ENCODE assay signal across 22 cellular contexts in the genomic region with DNA sequence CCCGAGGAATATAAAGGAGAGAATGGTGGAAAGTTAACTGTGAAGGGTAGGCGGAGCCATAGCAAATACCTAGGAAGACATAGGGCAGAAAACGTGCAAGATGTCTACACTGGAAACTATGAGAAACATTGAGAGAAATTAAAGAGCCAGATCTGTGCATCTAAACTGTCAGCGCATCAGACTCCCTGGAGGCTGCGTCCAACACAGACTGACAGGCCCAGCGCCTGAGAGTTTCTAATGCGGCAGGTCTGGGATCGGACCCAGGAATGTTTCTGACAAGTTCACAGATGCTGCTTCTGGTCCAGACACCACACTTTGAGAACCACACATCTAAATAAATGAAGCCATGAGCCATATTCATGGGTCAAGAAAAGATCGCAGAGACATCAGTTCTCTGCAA. TPM values are rescaled to one million over a fixed set of nuclear protein-coding genes. Genes with fewer than 3 reads are reported as not detected.
A peak's percentile ranks its signal among the peaks of the same experiment; 100 is the strongest.
DNase-seq lines count a peak whose midpoint lies in the region; ATAC-seq and TF ChIP-seq lines count a peak whose summit lies in the region.
"Had no signal": no experiment of that assay in that cellular context is flagged by ENCODE, and none has a peak within 500 bp of the region (broad histone marks: within the 10 kb centered on the region; RNA-seq: fewer than 3 reads in every experiment).

No MANE protein-coding gene starts in this region.

- no peaks in the 10 kb centered on the region for H3K9me3 ChIP-seq in heart right ventricle
- no peaks in the 10 kb centered on the region for H3K9me3 ChIP-seq in T-helper 17 cell (ENCODE audit: control insufficient read depth, low read length, poor library complexity, severe bottlenecking)
- H3K9me3 ChIP-seq in sigmoid colon: no peaks in the 10 kb centered on the region
- H3K9me3 ChIP-seq: A549, BLaER1, Caco-2 had no signal

- CTCF ChIA-PET in WTC11 (lab: Charles Lee): interaction anchor here (1.9 kb wide), 1 partner anchor 8 kb away, joined by 10 read pairs; no protein-coding TSS in a partner anchor

- peaks cover 3% of the 10 kb centered on the region for H3K36me3 Mint-ChIP-seq in T-helper 17 cell (ENCODE audit: low read depth)
- H3K36me3 Mint-ChIP-seq in stimulated activated effector memory CD8-positive, alpha-beta T cell treated with anti-CD3 and anti-CD28 coated beads, Interleukin-12 subunit alpha, Interleukin-12 subunit beta, amount 100 ng/mL, for 72 hours: no peaks in the 10 kb centered on the region
- H3K36me3 Mint-ChIP-seq in WTC11: no peaks in the 10 kb centered on the region
- H3K36me3 Mint-ChIP-seq: CD4-positive, alpha-beta memory T cell had no signal

- TF ChIP-seq EP300 in sigmoid colon (IDR thresholded peaks at IDR 0.05): no peak

- peak overlapping the region; percentile 93 for H3K27ac Mint-ChIP-seq in T-helper 17 cell
- H3K27ac Mint-ChIP-seq in stimulated activated effector memory CD8-positive, alpha-beta T cell treated with anti-CD3 and anti-CD28 coated beads, Interleukin-12 subunit alpha, Interleukin-12 subunit beta, amount 100 ng/mL, for 72 hours: no peak overlapping the region
- no peak overlapping the region for H3K27ac Mint-ChIP-seq in WTC11
- H3K27ac Mint-ChIP-seq: HFFc6 had no signal

- ATAC-seq in heart right ventricle (no peak), T-helper 17 cell (no peak), WTC11 (no peak)
- ATAC-seq in stimulated activated effector memory CD8-positive, alpha-beta T cell treated with anti-CD3 and anti-CD28 coated beads, Interleukin-12 subunit alpha, Interleukin-12 subunit beta, amount 100 ng/mL, for 72 hours: no peak
- ATAC-seq: A549, HCT116 had no signal

- H3K27me3 Mint-ChIP-seq in T-helper 17 cell: no peaks in the 10 kb centered on the region
- H3K27me3 Mint-ChIP-seq in WTC11 (ENCODE audit: low read depth): no peaks in the 10 kb centered on the region
- H3K27me3 Mint-ChIP-seq: CD4-positive, alpha-beta memory T cell had no signal

- TF ChIP-seq CTCF in heart right ventricle (IDR thresholded peaks at IDR 0.05): no peak
- TF ChIP-seq CTCF in sigmoid colon (IDR thresholded peaks at IDR 0.05): no peak
- TF ChIP-seq CTCF in WTC11 (IDR thresholded peaks at IDR 0.05): no peak

- 90 to 91% methylated on average over 9 of the region's 9 CpGs for WGBS in heart right ventricle, 2 donors
- 93% methylated on average over 9 of the region's 9 CpGs for WGBS in sigmoid colon, 2 donors

- H3K4me3 ChIP-seq in heart right ventricle: no peak overlapping the region
- H3K4me3 ChIP-seq in sigmoid colon: no peak overlapping the region
- H3K4me3 ChIP-seq: A549, BLaER1 had no signal

- intact Hi-C loops in cardiac septum (cut with DNase I) (no loop called here), heart right ventricle (cut with DNase I) (no loop called here), sigmoid colon (cut with DNase I) (no loop called here)

- H3K27ac ChIP-seq in heart right ventricle: no peak overlapping the region
- no peak overlapping the region for H3K27ac ChIP-seq in sigmoid colon
- H3K27ac ChIP-seq: 22Rv1, A549, BLaER1, HL-60 had no signal

- H3K4me3 Mint-ChIP-seq in T-helper 17 cell (peak overlapping the region; percentile 7), WTC11 (no peak overlapping the region)
- peak overlapping the region; percentile 1 for H3K4me3 Mint-ChIP-seq in stimulated activated effector memory CD8-positive, alpha-beta T cell treated with anti-CD3 and anti-CD28 coated beads, Interleukin-12 subunit alpha, Interleukin-12 subunit beta, amount 100 ng/mL, for 72 hours
- H3K4me3 Mint-ChIP-seq: CD14-positive monocyte, HFFc6 had no signal

- DNase-seq in cardiac septum (ENCODE audit: low spot score) (peak; percentile 55), heart right ventricle (no peak), T-helper 17 cell (no peak), mesenteric fat pad (ENCODE audit: low spot score) (peak; percentile 53), sigmoid colon (no peak), WTC11 (ENCODE audit: low spot score) (no peak), COR-L47 (lab: John Stamatoyannopoulos, UW) (no peak)
- no peak for DNase-seq in stimulated activated effector memory CD8-positive, alpha-beta T cell treated with anti-CD3 and anti-CD28 coated beads, Interleukin-12 subunit alpha, Interleukin-12 subunit beta, amount 100 ng/mL, for 72 hours (ENCODE audit: low spot score in 2 of 2)
- DNase-seq: CD4-positive, alpha-beta memory T cell; DMS79 treated with DMSO at 0.1 percent for 48 hours; GF-D8; GOT3; H7; HFFc6; IMR-90 had no signal

- H3K9me3 Mint-ChIP-seq in stimulated activated effector memory CD8-positive, alpha-beta T cell treated with anti-CD3 and anti-CD28 coated beads, Interleukin-12 subunit alpha, Interleukin-12 subunit beta, amount 100 ng/mL, for 72 hours: no peaks in the 10 kb centered on the region
- H3K9me3 Mint-ChIP-seq in WTC11: no peaks in the 10 kb centered on the region
- H3K9me3 Mint-ChIP-seq: CD14-positive monocyte; CD4-positive, alpha-beta memory T cell; HFFc6 had no signal

- H3K36me3 ChIP-seq in heart right ventricle (peaks cover 0 to 8% (median 0%) of the 10 kb centered on the region in 9 donors), sigmoid colon (no peaks in the 10 kb centered on the region)

- POLR2A ChIA-PET in WTC11 (lab: Charles Lee): no interaction called here

- H3K27me3 ChIP-seq in heart right ventricle (no peaks in the 10 kb centered on the region), sigmoid colon (no peaks in the 10 kb centered on the region)
- H3K27me3 ChIP-seq: BLaER1 had no signal

- no peaks in the 10 kb centered on the region for H3K4me1 ChIP-seq in heart right ventricle
- H3K4me1 ChIP-seq in sigmoid colon: no peaks in the 10 kb centered on the region
- H3K4me1 ChIP-seq: A549 had no signal

- peaks cover 25% of the 10 kb centered on the region for H3K4me1 Mint-ChIP-seq in T-helper 17 cell
- peaks cover 35% of the 10 kb centered on the region for H3K4me1 Mint-ChIP-seq in stimulated activated effector memory CD8-positive, alpha-beta T cell treated with anti-CD3 and anti-CD28 coated beads, Interleukin-12 subunit alpha, Interleukin-12 subunit beta, amount 100 ng/mL, for 72 hours
- H3K4me1 Mint-ChIP-seq in WTC11: peaks cover 6% of the 10 kb centered on the region

- TF ChIP-seq POLR2A in sigmoid colon (IDR thresholded peaks at IDR 0.05): no peak

TF ChIP-seq in WTC11, 78 proteins besides CTCF, POLR2A, EP300 and RAD21:
- TF ChIP-seq CREB1 (CRISPR knock-in tag; IDR thresholded peaks at IDR 0.05): no peak

RNA-seq across cellular contexts. Expression of gene PROSER2, which starts 38.7 kb away (rescaled TPM):
- total RNA-seq in cardiac septum: 1.3 TPM
- 1 to 10 TPM in 2 of 10 donors, under 1 TPM in 8; 0.34 to 1.6 (median 0.76) TPM for total RNA-seq in heart right ventricle
- under 1 TPM; 0.51 to 0.80 TPM for polyA plus RNA-seq in heart right ventricle
- 1 to 10 TPM; 3.2 to 5.1 TPM for total RNA-seq in T-helper 17 cell
- total RNA-seq in mesenteric fat pad: 9.1 TPM
- 1 to 10 TPM in 3 of 4 donors, under 1 TPM in 1; 0.71 to 2.5 (median 1.6) TPM for total RNA-seq in sigmoid colon
- 1 to 10 TPM in 2 of 3 donors, under 1 TPM in 1; 0.60 to 2.8 (median 2.3) TPM for polyA plus RNA-seq in sigmoid colon
- total RNA-seq in WTC11 (2021): 7.3 to 8.7 TPM (median 8.5 TPM) in 3 replicates

Comparison
In these comparisons a context has a peak if more than half of its experiments do, and no peak if none do; other contexts are left out.
1. DNase-seq: peak in cardiac septum (single experiment) and mesenteric fat pad (single experiment); none in heart right ventricle (0 of 2), T-helper 17 cell (0 of 3), stimulated activated effector memory CD8-positive, alpha-beta T cell treated with anti-CD3 and anti-CD28 coated beads, Interleukin-12 subunit alpha, Interleukin-12 subunit beta, amount 100 ng/mL, for 72 hours (0 of 2), sigmoid colon (single experiment), WTC11 (single experiment) and COR-L47 (single experiment).